22 cellular contexts compared by ENCODE assay signal in genomic region chr5:6762116-6762515, GRCh38. TPM values are rescaled to one million over a fixed set of nuclear protein-coding genes. Genes with fewer than 3 reads are reported as not detected.
A peak's percentile ranks its signal among the peaks of the same experiment; 100 is the strongest.
DNase-seq lines count a peak whose midpoint lies in the region; ATAC-seq and TF ChIP-seq lines count a peak whose summit lies in the region.
"Had no signal": no experiment of that assay in that cellular context is flagged by ENCODE, and none has a peak within 500 bp of the region (broad histone marks: within the 10 kb centered on the region; RNA-seq: fewer than 3 reads in every experiment).

No MANE protein-coding gene starts in this region.

- H2AFZ ChIP-seq in osteoblast (ENCODE audit: low read length), result no peak overlapping the region

- H3K4me3 Mint-ChIP-seq in CD14-positive monocyte, result no peak overlapping the region
- H3K4me3 Mint-ChIP-seq: B cell; CD4-positive, alpha-beta T cell; CD8-positive, alpha-beta memory T cell had no signal

- ATAC-seq in HG03439 (IDR thresholded peaks at IDR 0.05; ENCODE audit: unreplicated experiment), result no peak
- ATAC-seq: GM12878 had no signal

- H3K36me3 Mint-ChIP-seq in CD14-positive monocyte, result peaks cover 10 to 19% of the 10 kb centered on the region in 2 donors

- H4K20me1 ChIP-seq in osteoblast (ENCODE audit: insufficient read depth, low read length), result no peaks in the 10 kb centered on the region

- no peak overlapping the region for H3K4me3 ChIP-seq in HEK293 (ENCODE audit: low read depth, low read length)
- no peak overlapping the region for H3K4me3 ChIP-seq in osteoblast (ENCODE audit: insufficient read depth, low read length)
- H3K4me3 ChIP-seq: BLaER1, GM12878 had no signal

- no peaks in the 10 kb centered on the region for H3K4me1 ChIP-seq in HEK293 (ENCODE audit: control insufficient read depth, insufficient read depth, low read length)
- peaks cover 10% of the 10 kb centered on the region for H3K4me1 ChIP-seq in osteoblast (ENCODE audit: insufficient read depth, low read length)

- H3K36me3 ChIP-seq in HEK293 (ENCODE audit: control insufficient read depth in 2 of 2, insufficient read depth in 1 of 2, low read length in 2 of 2) (peaks cover 7 to 23% of the 10 kb centered on the region in 2 experiments; a peak in 2 of 3 replicates), osteoblast (ENCODE audit: insufficient read depth, low read length) (peaks cover 9% of the 10 kb centered on the region)

- H3K27me3 ChIP-seq in osteoblast (ENCODE audit: insufficient read depth, low read length), result no peaks in the 10 kb centered on the region
- H3K27me3 ChIP-seq: BLaER1 had no signal

- H3K27ac ChIP-seq in HEK293 (ENCODE audit: extremely low read depth, low read depth, low read length) (no peak overlapping the region), RWPE1 (peak overlapping the region; percentile 9; the same call in 1 of the 2 replicates), osteoblast (ENCODE audit: low read depth, low read length) (no peak overlapping the region)
- H3K27ac ChIP-seq: 22Rv1, BLaER1, C4-2B had no signal

- H3K79me2 ChIP-seq in osteoblast (ENCODE audit: insufficient read depth, low read length), result no peaks in the 10 kb centered on the region

- H3K4me1 Mint-ChIP-seq in CD14-positive monocyte, result peaks cover 38% of the 10 kb centered on the region
- H3K4me1 Mint-ChIP-seq: B cell had no signal

- H3K9me3 ChIP-seq in HEK293 (ENCODE audit: control insufficient read depth, insufficient read depth, low read depth, low read length), result no peaks in the 10 kb centered on the region
- H3K9me3 ChIP-seq in osteoblast (ENCODE audit: low read depth, low read length), result no peaks in the 10 kb centered on the region
- H3K9me3 ChIP-seq: BLaER1 had no signal

- H3K4me2 ChIP-seq in osteoblast (ENCODE audit: insufficient read depth, low read length), result no peak overlapping the region
- H3K4me2 ChIP-seq: BLaER1 had no signal

- peaks cover 0 to 2% (median 0%) of the 10 kb centered on the region in 3 donors for H3K27me3 Mint-ChIP-seq in CD14-positive monocyte (ENCODE audit: low read depth in 3 of 3)
- H3K27me3 Mint-ChIP-seq: B cell; CD4-positive, alpha-beta T cell; CD8-positive, alpha-beta memory T cell had no signal

- DNase-seq in RWPE1 (ENCODE audit: low spot score), result no peak
- peak; percentile 83 for DNase-seq in islet precursor cell
- DNase-seq in osteoblast (ENCODE audit: insufficient read length, low spot score, missing footprints), result peak; percentile 25
- DNase-seq in CD14-positive monocyte (ENCODE audit: low spot score), result no peak
- DNase-seq in NCI-H774 (lab: John Stamatoyannopoulos, UW), result no peak
- no peak for DNase-seq in effector CD8-positive, alpha-beta T cell (lab: John Stamatoyannopoulos, UW)
- DNase-seq: CD4-positive, alpha-beta T cell; CD8-positive, alpha-beta memory T cell; DMS 273 treated with DMSO at 0.1 percent for 48 hours; DMS79; EL; GDM1; GOT3; H7; HCEC 1CT had no signal

- POLR2A ChIA-PET in HEK293 (lab: Yijun Ruan, JAX) (no interaction called here), RWPE1 (lab: Yijun Ruan, JAX; ENCODE audit: low non-redundant PET) (no interaction called here)

- intact Hi-C loops in CD14-positive monocyte (cut with micrococcal nuclease), result loop anchor here in 1 of 2 donors (10.0 kb wide), 2 partner anchors 983 to 1053 kb away; no protein-coding TSS in a partner anchor

- peak overlapping the region in 1 of 7 donors; percentile 28 for H3K27ac Mint-ChIP-seq in CD14-positive monocyte
- H3K27ac Mint-ChIP-seq: B cell; CD4-positive, alpha-beta T cell; CD8-positive, alpha-beta memory T cell had no signal

- CTCF ChIA-PET in HEK293 (lab: Yijun Ruan, JAX), result interaction anchor here (0.6 to 2.3 kb wide), 3 partner anchors 17 to 74 kb away, joined by 3 to 6 read pairs (median 3); no protein-coding TSS in a partner anchor
- CTCF ChIA-PET in RWPE1 (lab: Yijun Ruan, JAX), result no interaction called here

- H3K9me3 Mint-ChIP-seq in CD14-positive monocyte, result peaks cover 0 to 3% (median 0%) of the 10 kb centered on the region in 7 donors
- H3K9me3 Mint-ChIP-seq: CD4-positive, alpha-beta T cell; CD8-positive, alpha-beta memory T cell had no signal

- no peak for TF ChIP-seq CTCF in HEK293 (tag by site-specific recombination; IDR thresholded peaks at IDR 0.05)
- TF ChIP-seq CTCF in RWPE1 (conservative IDR thresholded peaks at IDR 0.05; ENCODE audit: low read depth), result no peak
- TF ChIP-seq CTCF in osteoblast (IDR thresholded peaks at IDR 0.05; ENCODE audit: extremely low read depth, low read depth, low read length), result no peak
- TF ChIP-seq CTCF in CD14-positive monocyte (IDR thresholded peaks at IDR 0.05), result no peak

TF ChIP-seq in HEK293, 187 proteins besides CTCF, POLR2A, EP300 and RAD21:
- TF ChIP-seq GLI4 (tag by site-specific recombination; IDR thresholded peaks at IDR 0.05), result peak; percentile 85; the same call in 1 of the 2 replicates
- no peak for TF ChIP-seq TRIM28 (IDR thresholded peaks at IDR 0.05; ENCODE audit: borderline replicate concordance, low read length)

RNA-seq across cellular contexts. Expression of gene TENT4A, which starts 48.9 kb away (rescaled TPM):
- total RNA-seq in osteoblast, result 16.5 and 21.4 TPM in 2 replicates
- polyA plus RNA-seq in CD14-positive monocyte, result under 1 TPM; 0.17 to 0.44 TPM

Comparison
In these comparisons a context has a peak if more than half of its experiments do, and no peak if none do; other contexts are left out.
1. DNase-seq: peak in islet precursor cell (single experiment) and osteoblast (single experiment); none in RWPE1 (single experiment), CD14-positive monocyte (single experiment), NCI-H774 (single experiment) and effector CD8-positive, alpha-beta T cell (single experiment).